ENCODE assay signal across 11 cellular contexts in genomic region chr9:16100596-16101091, GRCh38.
A peak's percentile ranks its signal among the peaks of the same experiment; 100 is the strongest.
DNase-seq lines count a peak whose midpoint lies in the region; ATAC-seq and TF ChIP-seq lines count a peak whose summit lies in the region.
"Had no signal": no experiment of that assay in that cellular context is flagged by ENCODE, and none has a peak within 500 bp of the region (broad histone marks: within the 10 kb centered on the region; RNA-seq: fewer than 3 reads in every experiment).

No MANE protein-coding gene starts in this region.

- H3K36me3 ChIP-seq in neural progenitor cell (no peaks in the 10 kb centered on the region), aorta (ENCODE audit: control insufficient read depth in 1 of 2, insufficient read depth in 2 of 2, low read length in 1 of 2) (no peaks in the 10 kb centered on the region)

- TF ChIP-seq CTCF in neural progenitor cell (IDR thresholded peaks at IDR 0.05): no peak
- TF ChIP-seq CTCF in GM10248 (IDR thresholded peaks at IDR 0.05; ENCODE audit: control extremely low read depth, extremely low read depth, low read depth, missing control alignments): no peak

- peak overlapping the region; percentile 97 for H3K27ac Mint-ChIP-seq in neural progenitor cell
- H3K27ac Mint-ChIP-seq: activated naive CD4-positive, alpha-beta T cell treated with anti-CD3 and anti-CD28 coated beads, Interleukin-2, amount 50 U/mL, for 24 hours had no signal

- peaks cover 59% of the 10 kb centered on the region for H3K4me1 Mint-ChIP-seq in neural progenitor cell
- H3K4me1 Mint-ChIP-seq: activated naive CD4-positive, alpha-beta T cell treated with anti-CD3 and anti-CD28 coated beads, Interleukin-2, amount 50 U/mL, for 24 hours had no signal

- H4K20me1 ChIP-seq in neural progenitor cell (ENCODE audit: low read depth): no peaks in the 10 kb centered on the region

- no peak overlapping the region for H3K4me3 ChIP-seq in neural progenitor cell
- H3K4me3 ChIP-seq in aorta (ENCODE audit: low read length in 2 of 2): no peak overlapping the region

- no peaks in the 10 kb centered on the region for H3K9me3 Mint-ChIP-seq in neural progenitor cell
- H3K9me3 Mint-ChIP-seq: activated naive CD4-positive, alpha-beta T cell treated with anti-CD3 and anti-CD28 coated beads, Interleukin-2, amount 50 U/mL, for 24 hours had no signal

- ATAC-seq in left ventricle myocardium superior (peak; percentile 99), aorta (ENCODE audit: low FRiP score) (peak; percentile 92), HG02571 (IDR thresholded peaks at IDR 0.05; ENCODE audit: unreplicated experiment) (no peak)

- H3K4me2 ChIP-seq in neural progenitor cell: no peak overlapping the region

- H3K27me3 ChIP-seq in neural progenitor cell (no peaks in the 10 kb centered on the region), aorta (ENCODE audit: control insufficient read depth in 1 of 2, insufficient read depth in 2 of 2, low read length in 1 of 2) (no peaks in the 10 kb centered on the region)

- intact Hi-C loops in left ventricle myocardium superior (cut with micrococcal nuclease) (no loop called here), aorta (cut with DNase I) (no loop called here)

- peak overlapping the region; percentile 64 for H2AFZ ChIP-seq in neural progenitor cell (replicated peaks)

- H3K27me3 Mint-ChIP-seq in neural progenitor cell (ENCODE audit: insufficient read depth, low read depth): peaks cover 3% of the 10 kb centered on the region
- H3K27me3 Mint-ChIP-seq: activated naive CD4-positive, alpha-beta T cell treated with anti-CD3 and anti-CD28 coated beads, Interleukin-2, amount 50 U/mL, for 24 hours had no signal

- DNase-seq in caudate nucleus (lab: John Stamatoyannopoulos, UW) (peak in 18 of 61 donors; percentile 4 to 43 (median 19)), left ventricle myocardium superior (peak; percentile 78), neural progenitor cell (ENCODE audit: low spot score) (peak; percentile 32), aorta (peak; percentile 77 to 80), GM10248 (ENCODE audit: extremely low spot score) (no peak), NCI-H774 (lab: John Stamatoyannopoulos, UW) (no peak)
- DNase-seq: DMS53, NCI-H1105 treated with DMSO at 0.1 percent for 48 hours had no signal

- H3K79me2 ChIP-seq in neural progenitor cell (ENCODE audit: low read depth): no peaks in the 10 kb centered on the region

- POLR2A ChIA-PET in GM10248 (lab: Yijun Ruan, JAX): no interaction called here

- WGBS in aorta, 2 donors: 1 to 15% methylated on average over 8 of the region's 8 CpGs

- CTCF ChIA-PET in GM10248 (lab: Yijun Ruan, JAX): interaction anchor here (1.0 to 1.7 kb wide), 2 partner anchors 9 to 21 kb away, joined by 3 to 5 read pairs; no protein-coding TSS in a partner anchor

- H3K9me3 ChIP-seq in neural progenitor cell (ENCODE audit: low read depth): no peaks in the 10 kb centered on the region
- no peaks in the 10 kb centered on the region for H3K9me3 ChIP-seq in aorta (ENCODE audit: control insufficient read depth, low read length)

- no peak overlapping the region for H3K4me3 Mint-ChIP-seq in neural progenitor cell
- H3K4me3 Mint-ChIP-seq: activated naive CD4-positive, alpha-beta T cell treated with anti-CD3 and anti-CD28 coated beads, Interleukin-2, amount 50 U/mL, for 24 hours had no signal

- no peaks in the 10 kb centered on the region for H3K36me3 Mint-ChIP-seq in neural progenitor cell
- H3K36me3 Mint-ChIP-seq: activated naive CD4-positive, alpha-beta T cell treated with anti-CD3 and anti-CD28 coated beads, Interleukin-2, amount 50 U/mL, for 24 hours had no signal

- H3K4me1 ChIP-seq in neural progenitor cell (peaks cover 40% of the 10 kb centered on the region), aorta (ENCODE audit: control insufficient read depth in 1 of 2, insufficient read depth in 2 of 2, low read length in 2 of 2) (no peaks in the 10 kb centered on the region)

- no peak overlapping the region for H3K9ac ChIP-seq in neural progenitor cell

- H3K27ac ChIP-seq in caudate nucleus (ENCODE audit: low read depth, low read length) (peak overlapping the region; percentile 11), neural progenitor cell (no peak overlapping the region), aorta (ENCODE audit: low read depth in 1 of 2, low read length in 2 of 2) (no peak overlapping the region)
- H3K27ac ChIP-seq: epithelial cell of prostate had no signal

- H3F3A ChIP-seq in neural progenitor cell (ENCODE audit: low read depth): peaks cover 9% of the 10 kb centered on the region

Comparison
In these comparisons a context has a peak if more than half of its experiments do, and no peak if none do; other contexts are left out.
1. DNase-seq: peak in left ventricle myocardium superior (single experiment), neural progenitor cell (single experiment) and aorta (2 of 2); none in GM10248 (single experiment) and NCI-H774 (single experiment).